In the genomic region with DNA sequence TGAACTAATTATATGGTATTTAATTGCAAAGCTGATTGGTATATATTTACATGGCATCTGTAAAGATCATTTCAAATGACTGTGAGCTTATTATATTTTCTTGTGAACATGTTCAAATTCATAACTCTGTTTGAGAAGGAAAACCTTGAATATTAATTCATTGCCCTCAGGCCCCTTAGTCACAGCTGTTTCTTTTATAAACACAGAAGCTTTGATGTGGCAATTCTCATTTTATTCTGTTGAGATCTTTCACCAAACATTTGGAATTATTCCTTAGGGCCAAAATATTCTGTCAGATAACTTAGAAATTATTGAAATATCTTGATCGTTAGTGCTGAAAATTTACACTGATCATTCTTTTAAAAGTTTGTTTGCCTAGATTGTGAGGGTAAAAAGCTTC, we compare ENCODE assay signal across 32 cellular contexts. TPM values are rescaled to one million over a fixed set of nuclear protein-coding genes. Genes with fewer than 3 reads are reported as not detected.
DNase-seq lines count a peak whose midpoint lies in the region; ATAC-seq, FAIRE-seq and TF ChIP-seq lines count a peak whose summit lies in the region.
"Had no signal": no experiment of that assay in that cellular context is flagged by ENCODE, and none has a peak within 500 bp of the region (broad histone marks: within the 10 kb centered on the region; RNA-seq: fewer than 3 reads in every experiment).

No MANE protein-coding gene starts in this region.

- intact Hi-C loops in dorsolateral prefrontal cortex (cut with DNase I): no loop called here

- no peak overlapping the region for H3K27ac Mint-ChIP-seq in HFFc6
- H3K27ac Mint-ChIP-seq: activated CD4-positive, alpha-beta T cell treated with anti-CD3 and anti-CD28 coated beads, Interleukin-2, amount 10 ng/mL, durations not matched to agents 24 days and 14 days; activated CD8-positive, alpha-beta memory T cell treated with anti-CD3 and anti-CD28 coated beads, Interleukin-2, amount 10 ng/mL, durations not matched to agents 7 days and 5 days; activated T-helper 1 cell treated with anti-CD3 and anti-CD28 coated beads, Interleukin-12 subunit alpha, Interleukin-12 subunit beta, Interleukin-2, Interleukin-4 antibody, amounts not matched to agents 30 ng/mL and 10 ng/mL and 1 ng/mL, durations not matched to agents 14 hours and 24 hours and 36 hours; CD4-positive, CD25-positive, alpha-beta regulatory T cell; mesothelial cell of epicardium; stimulated activated memory B cell treated with anti-CD40 and anti-IgM and Interleukin-4, amounts not matched to agents 10 μg/mL and 1 μg/mL and 100 μg/mL, for 72 hours had no signal

- no peaks in the 10 kb centered on the region for H3K36me3 Mint-ChIP-seq in HFFc6 (ENCODE audit: low read depth)
- H3K36me3 Mint-ChIP-seq: activated CD8-positive, alpha-beta memory T cell treated with anti-CD3 and anti-CD28 coated beads, Interleukin-2, amount 10 ng/mL, durations not matched to agents 7 days and 5 days; CD4-positive, CD25-positive, alpha-beta regulatory T cell; mesothelial cell of epicardium; stimulated activated memory B cell treated with anti-CD40 and anti-IgM and Interleukin-4, amounts not matched to agents 10 μg/mL and 1 μg/mL and 100 μg/mL, for 72 hours had no signal

- H3K27me3 ChIP-seq in bronchial epithelial cell (ENCODE audit: control insufficient read depth, insufficient read depth, low read length): no peaks in the 10 kb centered on the region
- no peaks in the 10 kb centered on the region for H3K27me3 ChIP-seq in dorsolateral prefrontal cortex
- H3K27me3 ChIP-seq: esophagus muscularis mucosa had no signal

- no peak overlapping the region for H3K27ac ChIP-seq in dorsolateral prefrontal cortex
- H3K27ac ChIP-seq: parathyroid adenoma had no signal

- TF ChIP-seq CTCF in AG10803 (conservative IDR thresholded peaks at IDR 0.05; ENCODE audit: low read length) (no peak), HFFc6 (IDR thresholded peaks at IDR 0.05) (no peak), bronchial epithelial cell (IDR thresholded peaks at IDR 0.05; ENCODE audit: insufficient read depth, low read length, severe bottlenecking) (no peak), dorsolateral prefrontal cortex (IDR thresholded peaks at IDR 0.05 in 54 of 56, conservative IDR thresholded peaks at IDR 0.05 in 2 of 56; ENCODE audit: low read depth in 1 of 56, partially characterized antibody in 56 of 56) (no peak)

- peaks cover 16% of the 10 kb centered on the region; the same call in 1 of the 2 replicates for H3K4me1 Mint-ChIP-seq in HFFc6 (ENCODE audit: low read depth)
- H3K4me1 Mint-ChIP-seq: activated CD4-positive, alpha-beta T cell treated with anti-CD3 and anti-CD28 coated beads, Interleukin-2, amount 10 ng/mL, durations not matched to agents 24 days and 14 days; activated CD8-positive, alpha-beta memory T cell treated with anti-CD3 and anti-CD28 coated beads, Interleukin-2, amount 10 ng/mL, durations not matched to agents 7 days and 5 days; CD4-positive, CD25-positive, alpha-beta regulatory T cell; stimulated activated memory B cell treated with anti-CD40 and anti-IgM and Interleukin-4, amounts not matched to agents 10 μg/mL and 1 μg/mL and 100 μg/mL, for 72 hours had no signal

- H3K4me3 ChIP-seq in AG10803 (ENCODE audit: low read length): no peak overlapping the region
- no peak overlapping the region for H3K4me3 ChIP-seq in bronchial epithelial cell (ENCODE audit: low read depth, low read length)
- H3K4me3 ChIP-seq in dorsolateral prefrontal cortex: no peak overlapping the region
- H3K4me3 ChIP-seq: esophagus muscularis mucosa had no signal

- no peaks in the 10 kb centered on the region for H3K36me3 ChIP-seq in bronchial epithelial cell (ENCODE audit: control insufficient read depth, insufficient read depth, low read length)
- H3K36me3 ChIP-seq: esophagus muscularis mucosa had no signal

- no peaks in the 10 kb centered on the region for H3K9me3 Mint-ChIP-seq in HFFc6
- H3K9me3 Mint-ChIP-seq: activated CD4-positive, alpha-beta T cell treated with anti-CD3 and anti-CD28 coated beads, Interleukin-2, amount 10 ng/mL, durations not matched to agents 24 days and 14 days; activated T-helper 1 cell treated with anti-CD3 and anti-CD28 coated beads, Interleukin-12 subunit alpha, Interleukin-12 subunit beta, Interleukin-2, Interleukin-4 antibody, amounts not matched to agents 30 ng/mL and 10 ng/mL and 1 ng/mL, durations not matched to agents 14 hours and 24 hours and 36 hours; CD4-positive, CD25-positive, alpha-beta regulatory T cell; mesothelial cell of epicardium; nephron; stimulated activated memory B cell treated with anti-CD40 and anti-IgM and Interleukin-4, amounts not matched to agents 10 μg/mL and 1 μg/mL and 100 μg/mL, for 72 hours had no signal

- no peak for ATAC-seq in GM18502 (IDR thresholded peaks at IDR 0.05; ENCODE audit: poor library complexity, unreplicated experiment)
- ATAC-seq: activated CD8-positive, alpha-beta memory T cell treated with anti-CD3 and anti-CD28 coated beads, Interleukin-2, amount 10 ng/mL, durations not matched to agents 7 days and 5 days; left lobe of liver; stimulated activated memory B cell treated with anti-CD40 and anti-IgM and Interleukin-4, amounts not matched to agents 10 μg/mL and 1 μg/mL and 100 μg/mL, for 72 hours had no signal

- DNase-seq in AG10803 (ENCODE audit: low read depth): peak; percentile 42
- DNase-seq in HFFc6: peak; percentile 11
- peak; percentile 43 for DNase-seq in bronchial epithelial cell (ENCODE audit: low read depth)
- DNase-seq in iris pigment epithelial cell (ENCODE audit: low read depth): peak; percentile 56
- DNase-seq in SK-N-DZ (ENCODE audit: low spot score): no peak
- no peak for DNase-seq in dorsolateral prefrontal cortex
- DNase-seq in activated CD4-positive, alpha-beta T cell treated with anti-CD3 and anti-CD28 coated beads for 48 hours: no peak
- DNase-seq: activated CD4-positive, alpha-beta T cell treated with anti-CD3 and anti-CD28 coated beads, Interleukin-2, amount 10 ng/mL, durations not matched to agents 24 days and 14 days; activated CD8-positive, alpha-beta memory T cell treated with anti-CD3 and anti-CD28 coated beads, Interleukin-2, amount 10 ng/mL, durations not matched to agents 7 days and 5 days; activated naive CD4-positive, alpha-beta T cell treated with anti-CD3 and anti-CD28 coated beads, Interleukin-2, amount 50 U/mL, for 16 hours; aorta; CD4-positive, CD25-positive, alpha-beta regulatory T cell; effector memory CD4-positive, alpha-beta T cell; head of caudate nucleus; Karpas-422; NCI-H1048; NCI-H187 had no signal

- H3K27me3 Mint-ChIP-seq in HFFc6 (ENCODE audit: insufficient read depth): no peaks in the 10 kb centered on the region
- H3K27me3 Mint-ChIP-seq: activated CD4-positive, alpha-beta T cell treated with anti-CD3 and anti-CD28 coated beads, Interleukin-2, amount 10 ng/mL, durations not matched to agents 24 days and 14 days; CD4-positive, CD25-positive, alpha-beta regulatory T cell; stimulated activated memory B cell treated with anti-CD40 and anti-IgM and Interleukin-4, amounts not matched to agents 10 μg/mL and 1 μg/mL and 100 μg/mL, for 72 hours had no signal

- FAIRE-seq in bronchial epithelial cell (lab: Jason Lieb, UNC): no peak
- FAIRE-seq: G401.6, urothelium cell line had no signal

- no peak overlapping the region for H3K4me3 Mint-ChIP-seq in HFFc6
- H3K4me3 Mint-ChIP-seq: activated CD4-positive, alpha-beta T cell treated with anti-CD3 and anti-CD28 coated beads, Interleukin-2, amount 10 ng/mL, durations not matched to agents 24 days and 14 days; activated CD8-positive, alpha-beta memory T cell treated with anti-CD3 and anti-CD28 coated beads, Interleukin-2, amount 10 ng/mL, durations not matched to agents 7 days and 5 days; activated T-helper 1 cell treated with anti-CD3 and anti-CD28 coated beads, Interleukin-12 subunit alpha, Interleukin-12 subunit beta, Interleukin-2, Interleukin-4 antibody, amounts not matched to agents 30 ng/mL and 10 ng/mL and 1 ng/mL, durations not matched to agents 14 hours and 24 hours and 36 hours; CD4-positive, CD25-positive, alpha-beta regulatory T cell; mesothelial cell of epicardium; nephron; stimulated activated memory B cell treated with anti-CD40 and anti-IgM and Interleukin-4, amounts not matched to agents 10 μg/mL and 1 μg/mL and 100 μg/mL, for 72 hours had no signal

RNA-seq across cellular contexts. Expression of a gene that starts 17.5 kb away (rescaled TPM):
- total RNA-seq in HFFc6 (2021; fragmentation: NEBNext Ultra II Directional; extraction: Animal tissue kit (Norgen Biotek cat#: 25700)): not detected
- total RNA-seq in bronchial epithelial cell: not detected in 2 replicates
- not detected in 2 replicates for polyA plus RNA-seq in SK-N-DZ (2014; cell fraction: cytosol; rRNA removed)
- not detected in 2 replicates for polyA plus RNA-seq in SK-N-DZ (2014; cell fraction: nucleus; rRNA removed)
- total RNA-seq in dorsolateral prefrontal cortex: under 1 TPM in 2 of 120 experiments, not detected in 118; 0.32 to 0.52 TPM
- total RNA-seq: activated CD4-positive, alpha-beta T cell treated with anti-CD3 and anti-CD28 coated beads, Interleukin-2, amount 10 ng/mL, durations not matched to agents 24 days and 14 days; activated CD8-positive, alpha-beta memory T cell treated with anti-CD3 and anti-CD28 coated beads, Interleukin-2, amount 10 ng/mL, durations not matched to agents 7 days and 5 days; activated T-helper 1 cell treated with anti-CD3 and anti-CD28 coated beads, Interleukin-12 subunit alpha, Interleukin-12 subunit beta, Interleukin-2, Interleukin-4 antibody, amounts not matched to agents 30 ng/mL and 10 ng/mL and 1 ng/mL, durations not matched to agents 14 hours and 24 hours and 36 hours; aorta; CD4-positive, CD25-positive, alpha-beta regulatory T cell; chondrocyte; esophagus muscularis mucosa; left lobe of liver; mesothelial cell of epicardium; SK-MEL-5; T-helper 2 cell treated with Interferon-gamma antibody and Interleukin-4, amounts not matched to agents 100 ng/mL and 5 ng/mL, for 36 hours had no signal
- polyA plus RNA-seq: AG04450; aorta; CD4-positive, CD25-positive, alpha-beta regulatory T cell had no signal

RNA-seq across cellular contexts. Expression of a gene that starts 35.6 kb away (rescaled TPM):
- not detected for total RNA-seq in HFFc6 (2021; fragmentation: NEBNext Ultra II Directional; extraction: Animal tissue kit (Norgen Biotek cat#: 25700))
- not detected in 2 replicates for total RNA-seq in bronchial epithelial cell
- not detected in 2 replicates for polyA plus RNA-seq in SK-N-DZ (2014; cell fraction: cytosol; rRNA removed)
- polyA plus RNA-seq in SK-N-DZ (2014; cell fraction: nucleus; rRNA removed): not detected in 2 replicates
- total RNA-seq in dorsolateral prefrontal cortex: not detected
- total RNA-seq: activated CD4-positive, alpha-beta T cell treated with anti-CD3 and anti-CD28 coated beads, Interleukin-2, amount 10 ng/mL, durations not matched to agents 24 days and 14 days; activated CD8-positive, alpha-beta memory T cell treated with anti-CD3 and anti-CD28 coated beads, Interleukin-2, amount 10 ng/mL, durations not matched to agents 7 days and 5 days; activated T-helper 1 cell treated with anti-CD3 and anti-CD28 coated beads, Interleukin-12 subunit alpha, Interleukin-12 subunit beta, Interleukin-2, Interleukin-4 antibody, amounts not matched to agents 30 ng/mL and 10 ng/mL and 1 ng/mL, durations not matched to agents 14 hours and 24 hours and 36 hours; aorta; CD4-positive, CD25-positive, alpha-beta regulatory T cell; chondrocyte; esophagus muscularis mucosa; left lobe of liver; mesothelial cell of epicardium; T-helper 2 cell treated with Interferon-gamma antibody and Interleukin-4, amounts not matched to agents 100 ng/mL and 5 ng/mL, for 36 hours; temporal lobe had no signal
- polyA plus RNA-seq: CD4-positive, CD25-positive, alpha-beta regulatory T cell had no signal

Comparison
In these comparisons a context has a peak if more than half of its experiments do, and no peak if none do; other contexts are left out.
1. DNase-seq: peak in AG10803 (single experiment), HFFc6 (single experiment), bronchial epithelial cell (single experiment) and iris pigment epithelial cell (single experiment); none in SK-N-DZ (single experiment), dorsolateral prefrontal cortex (0 of 10) and activated CD4-positive, alpha-beta T cell treated with anti-CD3 and anti-CD28 coated beads for 48 hours (single experiment).